29 cellular contexts compared by ENCODE assay signal in genomic region chr16:1793578-1794220, GRCh38. TPM values are rescaled to one million over a fixed set of nuclear protein-coding genes. Genes with fewer than 3 reads are reported as not detected.
DNase-seq lines count a peak whose midpoint lies in the region; ATAC-seq, FAIRE-seq and TF ChIP-seq lines count a peak whose summit lies in the region.
"Had no signal": no experiment of that assay in that cellular context is flagged by ENCODE, and none has a peak within 500 bp of the region (broad histone marks: within the 10 kb centered on the region; RNA-seq: fewer than 3 reads in every experiment).

TSS of gene IGFALS (minus strand) at chr16:1793705. CDS start at chr16:1793652, 53 bp downstream.

- no peak within 1 kb of the TSS; a peak in 1 of 4 replicates for H3K9ac ChIP-seq in K562 (ENCODE audit: insufficient read depth in 1 of 2, low read depth in 2 of 2, low read length in 2 of 2)

- H3K36me3 ChIP-seq in K562 (ENCODE audit: control insufficient read depth, insufficient read depth, low read length) (peaks cover 16% of the 10 kb centered on the region; the same call in 1 of the 3 replicates), right lobe of liver (peaks cover 0 to 14% (median 6%) of the 10 kb centered on the region in 4 donors)
- H3K36me3 ChIP-seq: ovary had no signal

- H2AFZ ChIP-seq in K562 (ENCODE audit: low read depth, low read length): no peak within 1 kb of the TSS

- POLR2A ChIA-PET in K562 (lab: Yijun Ruan, JAX): interaction anchor here (0.8 to 1.2 kb wide), 2 partner anchors 11 to 13 kb away, joined by 3 to 5 read pairs; partner anchors contain the start of genes NUBP2 and SPSB3

- FAIRE-seq in K562 (lab: Jason Lieb, UNC): no peak

- CTCF ChIA-PET in K562 (lab: Yijun Ruan, JAX; ENCODE audit: low intra/inter-chr PET ratio): no interaction called here

- TF ChIP-seq RAD21 in K562 (CRISPR knock-in tag; conservative IDR thresholded peaks at IDR 0.05 in 1 of 2, IDR thresholded peaks at IDR 0.05 in 1 of 2): no peak

- ATAC-seq in K562 (no peak), right lobe of liver (peak; percentile 77 to 80 (median 79)), omental fat pad (ENCODE audit: low FRiP score) (no peak)
- ATAC-seq: activated CD8-positive, alpha-beta T cell treated with anti-CD3 and anti-CD28 coated beads for 36 hours; gastrocnemius medialis; sciatic nerve had no signal

- no peaks in the 10 kb centered on the region for H3K27me3 ChIP-seq in K562 (ENCODE audit: control insufficient read depth in 2 of 2, insufficient read depth in 2 of 2, low read length in 2 of 2)
- H3K27me3 ChIP-seq in right lobe of liver: no peaks in the 10 kb centered on the region
- H3K27me3 ChIP-seq: esophagus squamous epithelium, gastrocnemius medialis, ovary had no signal

- intact Hi-C loops in K562 (cut with micrococcal nuclease): no loop called here
- intact Hi-C loops in right lobe of liver (cut with DNase I): no loop called here

- no peak for TF ChIP-seq CTCF in K562 (IDR thresholded peaks at IDR 0.05 in 2 of 3, conservative IDR thresholded peaks at IDR 0.05 in 1 of 3; ENCODE audit: insufficient read depth in 2 of 3, low read depth in 1 of 3, low read length in 3 of 3)
- no peak for TF ChIP-seq CTCF in right lobe of liver (IDR thresholded peaks at IDR 0.05)
- no peak for TF ChIP-seq CTCF in retinal pigment epithelial cell (conservative IDR thresholded peaks at IDR 0.05; ENCODE audit: low read depth, low read length)
- no peak for TF ChIP-seq CTCF in omental fat pad (IDR thresholded peaks at IDR 0.05)

- H4K20me1 ChIP-seq in K562 (replicated peaks; ENCODE audit: control insufficient read depth, insufficient read depth, low read length): no peaks in the 10 kb centered on the region

- H3K9me1 ChIP-seq in K562 (ENCODE audit: control insufficient read depth, insufficient read depth, low read length): no peaks in the 10 kb centered on the region

- in situ Hi-C loops in K562 (cut with MboI): no loop called here

- no peak for TF ChIP-seq EP300 in K562 (IDR thresholded peaks at IDR 0.05; ENCODE audit: low read length)

- H3K9me3 ChIP-seq in K562 (replicated peaks; ENCODE audit: control insufficient read depth, insufficient read depth, low read depth, low read length) (no peaks in the 10 kb centered on the region), right lobe of liver (no peaks in the 10 kb centered on the region)
- H3K9me3 ChIP-seq: gastrocnemius medialis, ovary had no signal

- TF ChIP-seq POLR2A in K562 (conservative IDR thresholded peaks at IDR 0.05) (no peak), right lobe of liver (IDR thresholded peaks at IDR 0.05) (no peak)

- H3K4me3 ChIP-seq in K562 (no peak within 1 kb of the TSS), right lobe of liver (peak within 1 kb of the TSS; percentile 45 to 74 (median 73)), retinal pigment epithelial cell (ENCODE audit: low read length) (peak within 1 kb of the TSS; percentile 20)
- H3K4me3 ChIP-seq: coronary artery, esophagus squamous epithelium, gastrocnemius medialis, ovary, SK-N-MC had no signal

- no TSS peak for BruUV-seq in K562 (replicated peaks; lab: Mats Ljungman, UMichigan)

- H3K4me1 ChIP-seq in K562 (replicated peaks in 1 of 2; ENCODE audit: control insufficient read depth in 2 of 2, insufficient read depth in 2 of 2, low read length in 2 of 2) (peaks cover 0 to 47% of the 10 kb centered on the region in 2 experiments; a peak in 2 of 5 replicates), right lobe of liver (peaks cover 0 to 38% (median 6%) of the 10 kb centered on the region in 4 donors)
- H3K4me1 ChIP-seq: gastrocnemius medialis had no signal

- H3K27ac ChIP-seq in K562 (ENCODE audit: extremely low read depth, low read depth, low read length): no peak within 1 kb of the TSS
- peak within 1 kb of the TSS; percentile 47 to 78 (median 73) for H3K27ac ChIP-seq in right lobe of liver
- H3K27ac ChIP-seq: coronary artery, esophagus squamous epithelium, gastrocnemius medialis, ovary, SK-N-MC had no signal

- no peak within 1 kb of the TSS for H3K4me2 ChIP-seq in K562 (ENCODE audit: insufficient read depth, low read length)

- 83% methylated on average over 19 of the region's 28 CpGs for WGBS in K562 (ENCODE audit: insufficient coverage, low coverage, missing lambda C conversion rate)
- no CpG with 5 or more reads among the region's 28 CpGs for WGBS in right lobe of liver (ENCODE audit: insufficient coverage, low coverage, low lambda C conversion rate, missing lambda C conversion rate)

- peak; percentile 3 for DNase-seq in activated gamma-delta T cell treated with Interleukin-2 at 50 U/mL for 16 hours
- no peak for DNase-seq in activated gamma-delta T cell (lab: John Stamatoyannopoulos, UW)
- DNase-seq in K562 (ENCODE audit: extremely low read depth in 1 of 4, low spot score in 3 of 4): no peak
- DNase-seq in right lobe of liver: peak; percentile 83 to 89 (median 89)
- DNase-seq in retinal pigment epithelial cell (ENCODE audit: low read depth): no peak
- DNase-seq in omental fat pad (ENCODE audit: low spot score): no peak
- DNase-seq in T1000 (lab: John Stamatoyannopoulos, UW): no peak
- no peak for DNase-seq in DMS153 treated with DMSO at 0.1 percent for 48 hours (lab: John Stamatoyannopoulos, UW; ENCODE audit: unreplicated experiment)
- DNase-seq: activated CD4-positive, alpha-beta T cell treated with anti-CD3 and anti-CD28 coated beads for 1 hour; activated CD8-positive, alpha-beta T cell treated with anti-CD3 and anti-CD28 coated beads for 36 hours; activated effector memory CD4-positive, alpha-beta T cell treated with Interleukin-2 at 50 U/mL for 16 hours; activated T-cell treated with anti-CD3 and anti-CD28 coated beads for 4 hours; esophagus squamous epithelium; GOT3; hypothalamus; NCI-H2171 treated with DMSO at 0.1 percent for 48 hours; NCI-H524 had no signal

- H3K79me2 ChIP-seq in K562 (ENCODE audit: control insufficient read depth, insufficient read depth, low read length): no peaks in the 10 kb centered on the region

TF ChIP-seq in K562, 482 proteins besides CTCF, POLR2A, EP300 and RAD21:
- no peak for TF ChIP-seq ZNF263 (CRISPR knock-in tag; IDR thresholded peaks at IDR 0.05; ENCODE audit: borderline replicate concordance)
- TF ChIP-seq POLR2G (IDR thresholded peaks at IDR 0.05; ENCODE audit: low read depth, low read length): peak; percentile 43; the same call in 1 of the 2 replicates

RNA-seq across cellular contexts. Expression of gene IGFALS, which starts in this region (rescaled TPM):
- not detected in 2 replicates for total RNA-seq in K562 (2011; cell fraction: chromatin; rRNA removed; ENCODE audit: low replicate concordance)
- total RNA-seq in K562 (2011; cell fraction: nucleolus; rRNA removed): not detected in 2 replicates
- total RNA-seq in K562 (2011; cell fraction: nucleoplasm; rRNA removed): not detected in 2 replicates
- total RNA-seq in K562 (2014; rRNA removed): not detected in 2 replicates
- total RNA-seq in K562 (2014; rRNA removed; fragmentation: Illumina TruSeq; extraction: Trizol): not detected in 2 replicates
- total RNA-seq in K562 (2015; rRNA removed; fragmentation: Illumina TruSeq; extraction: Trizol): not detected in 2 replicates
- not detected in 2 replicates for total RNA-seq in K562 (2021)
- polyA plus RNA-seq in K562 (2011; rRNA removed): not detected in 2 replicates
- 0.03 TPM in 1 of 2 replicates, not detected in the other for polyA plus RNA-seq in K562 (2011; cell fraction: cytosol; rRNA removed)
- polyA plus RNA-seq in K562 (2011; cell fraction: nucleus; rRNA removed): 0.06 TPM in 1 of 2 replicates, not detected in the other
- polyA plus RNA-seq in K562 (2012): 0.16 and 0.17 TPM in 2 replicates
- not detected in 2 replicates for polyA plus RNA-seq in K562 (2014; fragmentation: Illumina TruSeq; extraction: Trizol)
- polyA plus RNA-seq in K562 (2014; fragmentation: Nextera tagmentation; extraction: Ambion mirVana): not detected
- not detected in 2 replicates for polyA plus RNA-seq in K562 (2014; rRNA removed)
- polyA minus RNA-seq in K562 (2011; rRNA and poly(A)+ RNA removed): not detected in 2 replicates
- polyA minus RNA-seq in K562 (2011; cell fraction: cytosol; rRNA and poly(A)+ RNA removed): not detected in 2 replicates
- not detected in 2 replicates for polyA minus RNA-seq in K562 (2011; cell fraction: nucleus; rRNA and poly(A)+ RNA removed)
- 100 to 1,000 TPM in 1 of 6 experiments, 10 to 100 TPM in 5; 38.7 to 124 (median 85.3) TPM for total RNA-seq in right lobe of liver
- under 1 TPM in 2 of 4 donors, not detected in 2; 0.19 to 0.50 TPM for total RNA-seq in omental fat pad
- total RNA-seq: A172; activated CD8-positive, alpha-beta T cell treated with anti-CD3 and anti-CD28 coated beads for 36 hours; B cell; endodermal cell; esophagus squamous epithelium; HT1080; lung microvascular endothelial cell; myocyte; RPMI7951 had no signal

Comparison
In these comparisons a context has a peak if more than half of its experiments do, and no peak if none do; other contexts are left out.
1. RNA of gene IGFALS (total RNA-seq): 38.7 to 124 TPM in right lobe of liver; 0.19 to 0.50 TPM in omental fat pad and not detected in K562; every median in the first group is over 10 times any median in the second.
2. DNase-seq: peak in activated gamma-delta T cell treated with Interleukin-2 at 50 U/mL for 16 hours (single experiment) and right lobe of liver (3 of 3); none in activated gamma-delta T cell (single experiment), K562 (0 of 4), retinal pigment epithelial cell (single experiment), omental fat pad (single experiment), T1000 (single experiment) and DMS153 treated with DMSO at 0.1 percent for 48 hours (single experiment).
3. ATAC-seq: peak in right lobe of liver (4 of 4); none in K562 (single experiment) and omental fat pad (single experiment).